In genomic region chr1:201311356-201312011, GRCh38 we compare ENCODE assay signal across 12 cellular contexts. TPM values are rescaled to one million over a fixed set of nuclear protein-coding genes. Genes with fewer than 3 reads are reported as not detected.
DNase-seq lines count a peak whose midpoint lies in the region; ATAC-seq and TF ChIP-seq lines count a peak whose summit lies in the region.
"Had no signal": no experiment of that assay in that cellular context is flagged by ENCODE, and none has a peak within 500 bp of the region (broad histone marks: within the 10 kb centered on the region; RNA-seq: fewer than 3 reads in every experiment).

No MANE protein-coding gene starts in this region.

- no peak overlapping the region for H3K4ac ChIP-seq in neuronal stem cell (ENCODE audit: low read length)

- no peak overlapping the region for H3K4me3 ChIP-seq in DND-41 (ENCODE audit: low read depth in 1 of 2, low read length in 2 of 2)
- no peak overlapping the region for H3K4me3 ChIP-seq in neuronal stem cell (ENCODE audit: low read length in 2 of 2)
- no peak overlapping the region for H3K4me3 ChIP-seq in sigmoid colon
- H3K4me3 ChIP-seq: cardiac muscle cell had no signal

- TF ChIP-seq POLR2A in sigmoid colon (IDR thresholded peaks at IDR 0.05), result no peak

- TF ChIP-seq CTCF in DND-41 (IDR thresholded peaks at IDR 0.05; ENCODE audit: borderline replicate concordance, extremely low read depth, low read length, poor library complexity, severe bottlenecking) (no peak), sigmoid colon (IDR thresholded peaks at IDR 0.05) (no peak)

- H3K27me3 Mint-ChIP-seq in activated T-helper 17 cell treated with anti-CD3 and anti-CD28 coated beads, Interleukin-2, amount 50 U/mL, for 72 hours, result peaks cover 40% of the 10 kb centered on the region

- H3K9me3 ChIP-seq in DND-41 (ENCODE audit: insufficient read depth, low read length, severe bottlenecking), result no peaks in the 10 kb centered on the region
- no peaks in the 10 kb centered on the region for H3K9me3 ChIP-seq in KOPT-K1 (ENCODE audit: insufficient read depth, low read length, poor library complexity, severe bottlenecking)
- no peaks in the 10 kb centered on the region for H3K9me3 ChIP-seq in neuronal stem cell (replicated peaks in 1 of 2; ENCODE audit: control insufficient read depth in 2 of 2, insufficient read depth in 1 of 2, low read depth in 1 of 2, low read length in 2 of 2)
- H3K9me3 ChIP-seq in sigmoid colon, result no peaks in the 10 kb centered on the region

- H3K36me3 Mint-ChIP-seq in activated T-helper 17 cell treated with anti-CD3 and anti-CD28 coated beads, Interleukin-2, amount 50 U/mL, for 72 hours (ENCODE audit: low read depth), result no peaks in the 10 kb centered on the region

- H3K4me1 ChIP-seq in DND-41 (ENCODE audit: insufficient read depth, low read length), result peaks cover 46% of the 10 kb centered on the region
- H3K4me1 ChIP-seq in neuronal stem cell (ENCODE audit: control insufficient read depth in 2 of 2, insufficient read depth in 1 of 2, low read depth in 1 of 2, low read length in 2 of 2), result peaks cover 0 to 13% of the 10 kb centered on the region in 2 donors
- H3K4me1 ChIP-seq in sigmoid colon, result no peaks in the 10 kb centered on the region

- H3K4me1 Mint-ChIP-seq in activated T-helper 17 cell treated with anti-CD3 and anti-CD28 coated beads, Interleukin-2, amount 50 U/mL, for 72 hours, result no peaks in the 10 kb centered on the region

- no peak for TF ChIP-seq EP300 in sigmoid colon (IDR thresholded peaks at IDR 0.05)

- intact Hi-C loops in sigmoid colon (cut with DNase I), result no loop called here

- H4K8ac ChIP-seq in neuronal stem cell (ENCODE audit: low read depth, low read length), result no peak overlapping the region

- peak overlapping the region; percentile 8 for H2BK15ac ChIP-seq in neuronal stem cell (ENCODE audit: low read length)

- H3K27ac ChIP-seq in DND-41 (ENCODE audit: low read length), result peak overlapping the region; percentile 76
- H3K27ac ChIP-seq in KOPT-K1 (ENCODE audit: low read depth, low read length, poor library complexity, severe bottlenecking), result peak overlapping the region; percentile 90
- H3K27ac ChIP-seq in neuronal stem cell (replicated peaks; ENCODE audit: low read length), result no peak overlapping the region
- no peak overlapping the region for H3K27ac ChIP-seq in sigmoid colon
- H3K27ac ChIP-seq: cardiac muscle cell, HL-60 had no signal

- H3K4me2 ChIP-seq in DND-41 (ENCODE audit: insufficient read depth, low read length), result peak overlapping the region; percentile 40
- no peak overlapping the region for H3K4me2 ChIP-seq in neuronal stem cell (ENCODE audit: insufficient read depth, low read length, poor library complexity, severe bottlenecking)

- ATAC-seq in DND-41 (ENCODE audit: insufficient read depth, low read depth) (peak; percentile 90), HG03457 (IDR thresholded peaks at IDR 0.05; ENCODE audit: unreplicated experiment) (no peak)
- peak; percentile 57 for ATAC-seq in activated T-helper 17 cell treated with anti-CD3 and anti-CD28 coated beads, Interleukin-2, amount 50 U/mL, for 72 hours (replicated peaks)

- no peaks in the 10 kb centered on the region for H3K27me3 ChIP-seq in DND-41 (ENCODE audit: insufficient read depth, low read length, poor library complexity)
- peaks cover 0 to 36% (median 0%) of the 10 kb centered on the region in 3 experiments for H3K27me3 ChIP-seq in neuronal stem cell (ENCODE audit: control insufficient read depth in 3 of 3, insufficient read depth in 3 of 3, low read depth in 1 of 3, low read length in 3 of 3)
- peaks cover 5 to 31% (median 6%) of the 10 kb centered on the region in 3 donors for H3K27me3 ChIP-seq in sigmoid colon
- H3K27me3 ChIP-seq: cardiac muscle cell had no signal

- no peak overlapping the region for H2AK5ac ChIP-seq in neuronal stem cell (ENCODE audit: low read depth, low read length)

- H2BK5ac ChIP-seq in neuronal stem cell (ENCODE audit: low read length), result peak overlapping the region; percentile 2

- H3K9ac ChIP-seq in DND-41 (ENCODE audit: low read depth, low read length), result peak overlapping the region; percentile 37
- no peak overlapping the region for H3K9ac ChIP-seq in neuronal stem cell (ENCODE audit: low read depth, low read length, poor library complexity)

- no peaks in the 10 kb centered on the region for H4K20me1 ChIP-seq in DND-41 (ENCODE audit: insufficient read depth, low read length)

- no peaks in the 10 kb centered on the region for H3K79me1 ChIP-seq in neuronal stem cell (ENCODE audit: low read depth, low read length)

- H3K9me3 Mint-ChIP-seq in activated T-helper 17 cell treated with anti-CD3 and anti-CD28 coated beads, Interleukin-2, amount 50 U/mL, for 72 hours, result no peaks in the 10 kb centered on the region

- no peak overlapping the region for H3K14ac ChIP-seq in neuronal stem cell (ENCODE audit: low read length)

- no peak overlapping the region for H4K91ac ChIP-seq in neuronal stem cell (ENCODE audit: low read depth, low read length, poor library complexity)

- no peak overlapping the region for H3K27ac Mint-ChIP-seq in activated T-helper 17 cell treated with anti-CD3 and anti-CD28 coated beads, Interleukin-2, amount 50 U/mL, for 72 hours

- H3K4me3 Mint-ChIP-seq in activated T-helper 17 cell treated with anti-CD3 and anti-CD28 coated beads, Interleukin-2, amount 50 U/mL, for 72 hours, result no peak overlapping the region

- H2BK12ac ChIP-seq in neuronal stem cell (ENCODE audit: low read length), result no peak overlapping the region

- WGBS in neuronal stem cell (ENCODE audit: extremely low coverage in 2 of 2, insufficient read length in 2 of 2, insufficient replicate concordance in 1 of 2), 2 donors, result no CpG with 5 or more reads among the region's 8 CpGs
- 48 to 58% methylated on average over 8 of the region's 8 CpGs for WGBS in sigmoid colon, 2 donors

- H2BK120ac ChIP-seq in neuronal stem cell (ENCODE audit: low read depth, low read length), result no peak overlapping the region

- H3K36me3 ChIP-seq in DND-41 (ENCODE audit: insufficient read depth, low read length) (no peaks in the 10 kb centered on the region), KOPT-K1 (ENCODE audit: insufficient read depth, low read length) (no peaks in the 10 kb centered on the region), neuronal stem cell (replicated peaks in 1 of 2; ENCODE audit: control insufficient read depth in 2 of 2, insufficient read depth in 2 of 2, low read length in 2 of 2) (no peaks in the 10 kb centered on the region), sigmoid colon (no peaks in the 10 kb centered on the region)
- H3K36me3 ChIP-seq: cardiac muscle cell had no signal

- no peak overlapping the region for H3K23ac ChIP-seq in neuronal stem cell (ENCODE audit: low read depth, low read length, poor library complexity)

- H3K79me2 ChIP-seq in DND-41 (ENCODE audit: insufficient read depth, low read length), result no peaks in the 10 kb centered on the region

- H2AFZ ChIP-seq in DND-41 (ENCODE audit: low read depth, low read length) (no peak overlapping the region), neuronal stem cell (ENCODE audit: low read length) (no peak overlapping the region)

- H3K18ac ChIP-seq in neuronal stem cell (ENCODE audit: low read length), result peak overlapping the region; percentile 55

- DNase-seq in DND-41 (peak; percentile 89), neuronal stem cell (ENCODE audit: low spot score) (no peak), sigmoid colon (no peak), occipital lobe (lab: John Stamatoyannopoulos, UW) (no peak)
- DNase-seq: activated CD4-positive, CD25-positive, alpha-beta regulatory T cell treated with anti-CD3 and anti-CD28 coated beads, Interleukin-2, amount 50 U/mL, for 72 hours; mesenchymal stem cell; stimulated activated naive CD4-positive, alpha-beta T cell treated with Interleukin-2 at 50 U/mL for 16 hours had no signal

RNA-seq across cellular contexts. Expression of gene PKP1, which starts 28.2 kb away (rescaled TPM):
- total RNA-seq in activated T-helper 17 cell treated with anti-CD3 and anti-CD28 coated beads, Interleukin-2, amount 50 U/mL, for 72 hours, result not detected
- 0.04 TPM for polyA plus RNA-seq in neuronal stem cell (2013, experiment 1 of 2)
- 0.03 TPM for polyA plus RNA-seq in neuronal stem cell (2013, experiment 2 of 2)
- total RNA-seq in sigmoid colon (under 1 TPM in 2 of 4 donors, not detected in 2; under 0.01 to 0.16 TPM), occipital lobe (0.16 TPM)
- polyA plus RNA-seq in sigmoid colon, result under 1 TPM; under 0.01 to 0.60 (median 0.48) TPM
- polyA plus RNA-seq: cardiac muscle cell had no signal

Comparison
In these comparisons a context has a peak if more than half of its experiments do, and no peak if none do; other contexts are left out.
1. H3K27ac ChIP-seq: peak in DND-41 (single experiment) and KOPT-K1 (single experiment); none in neuronal stem cell (single experiment) and sigmoid colon (0 of 4).